Comparison of ENCODE assay signal across 8 cellular contexts in genomic region chr11:33996498-33997454, GRCh38. TPM values are rescaled to one million over a fixed set of nuclear protein-coding genes. Genes with fewer than 3 reads are reported as not detected.
DNase-seq lines count a peak whose midpoint lies in the region; ATAC-seq and TF ChIP-seq lines count a peak whose summit lies in the region.

No MANE protein-coding gene starts in this region.

- peaks cover 16% of the 10 kb centered on the region for H3K4me1 Mint-ChIP-seq in HFFc6 (ENCODE audit: low read depth)

- peak overlapping the region; percentile 66 for H3K4me3 Mint-ChIP-seq in HFFc6

- H3K27ac Mint-ChIP-seq in HFFc6 = no peak overlapping the region

- no peaks in the 10 kb centered on the region for H3K9me2 ChIP-seq in SU-DHL-6 (replicated peaks; ENCODE audit: insufficient read depth, low read length)

- intact Hi-C loops in heart right ventricle (cut with DNase I) = loop anchor here (1.0 to 10.0 kb wide), 14 partner anchors 56 to 498 kb away; partner anchors contain the start of genes ABTB2 (in 4 of the 10), CAPRIN1 (in 3 of the 10) and NAT10 (in 2 of the 10)

- H3K9ac ChIP-seq in SU-DHL-6 (ENCODE audit: low read length) = no peak overlapping the region
- H3K9ac ChIP-seq in rectal smooth muscle tissue (ENCODE audit: low read length) = no peak overlapping the region

- H3K36me3 ChIP-seq in SU-DHL-6 (ENCODE audit: low read length) = no peaks in the 10 kb centered on the region
- H3K36me3 ChIP-seq in heart right ventricle = no peaks in the 10 kb centered on the region
- H3K36me3 ChIP-seq in rectal smooth muscle tissue (ENCODE audit: control insufficient read depth, insufficient read depth, low read length) = no peaks in the 10 kb centered on the region

- H3K79me2 ChIP-seq in SU-DHL-6 (ENCODE audit: insufficient read depth, low read length) = no peaks in the 10 kb centered on the region

- DNase-seq in GM10266 (ENCODE audit: extremely low spot score) (peak; percentile 79), HFFc6 (peak; percentile 58), NCI-H1092 treated with DMSO at 0.1 percent for 48 hours (lab: John Stamatoyannopoulos, UW) (peak; percentile 77), heart right ventricle (peak; percentile 20 to 71), cortex of kidney (lab: John Stamatoyannopoulos, UW) (no peak)
- DNase-seq in activated naive CD8-positive, alpha-beta T cell treated with anti-CD3 and anti-CD28 coated beads, Interleukin-2, amount 50 U/mL, for 16 hours (ENCODE audit: low read depth, low spot score) = peak; percentile 61

- TF ChIP-seq CTCF in GM10266 (IDR thresholded peaks at IDR 0.05; ENCODE audit: control insufficient read depth, insufficient read depth, low read depth, missing control alignments) (peak; percentile 72), HFFc6 (IDR thresholded peaks at IDR 0.05) (peak; percentile 89), SU-DHL-6 (IDR thresholded peaks at IDR 0.05; ENCODE audit: insufficient read depth, low read length, poor library complexity, severe bottlenecking) (peak; percentile 32), heart right ventricle (IDR thresholded peaks at IDR 0.05) (peak; percentile 69 to 91 (median 83))

- H3K4me3 ChIP-seq in SU-DHL-6 (ENCODE audit: insufficient read depth, low read length, poor library complexity, severe bottlenecking) (no peak overlapping the region), heart right ventricle (no peak overlapping the region), rectal smooth muscle tissue (ENCODE audit: low read length) (peak overlapping the region; percentile 11)

- no peaks in the 10 kb centered on the region for H4K20me1 ChIP-seq in SU-DHL-6 (ENCODE audit: low read depth, low read length)

- H3K4me2 ChIP-seq in SU-DHL-6 (ENCODE audit: low read depth, low read length, poor library complexity, severe bottlenecking) = peak overlapping the region; percentile 27

- H3K9me3 Mint-ChIP-seq in HFFc6 = no peaks in the 10 kb centered on the region

- H3K36me3 Mint-ChIP-seq in HFFc6 (ENCODE audit: low read depth) = no peaks in the 10 kb centered on the region

- H3K27me3 ChIP-seq in SU-DHL-6 (ENCODE audit: low read length) (no peaks in the 10 kb centered on the region), heart right ventricle (peaks cover 0 to 25% (median 15%) of the 10 kb centered on the region in 7 donors), rectal smooth muscle tissue (ENCODE audit: control insufficient read depth, insufficient read depth, low read length) (no peaks in the 10 kb centered on the region)

- 20 to 24% methylated on average over 25 of the region's 25 CpGs for WGBS in heart right ventricle, 2 donors

- no peaks in the 10 kb centered on the region for H3F3A ChIP-seq in SU-DHL-6 (ENCODE audit: insufficient read depth)

- no peaks in the 10 kb centered on the region for H3K9me3 ChIP-seq in SU-DHL-6 (ENCODE audit: insufficient read depth, low read length)
- H3K9me3 ChIP-seq in heart right ventricle = no peaks in the 10 kb centered on the region

- ATAC-seq in heart right ventricle = peak; percentile 86 to 97 (median 94)

- H3K27ac ChIP-seq in SU-DHL-6 (ENCODE audit: low read depth, low read length) = no peak overlapping the region
- H3K27ac ChIP-seq in heart right ventricle = no peak overlapping the region
- H3K27ac ChIP-seq in rectal smooth muscle tissue (ENCODE audit: low read depth, low read length) = no peak overlapping the region

- H3K4me1 ChIP-seq in heart right ventricle (peaks cover 0 to 9% (median 3%) of the 10 kb centered on the region in 9 donors), rectal smooth muscle tissue (ENCODE audit: control insufficient read depth, insufficient read depth, low read length) (no peaks in the 10 kb centered on the region)

- H2AFZ ChIP-seq in SU-DHL-6 (ENCODE audit: low read depth, low read length, severe bottlenecking) = no peak overlapping the region

- peaks cover 22% of the 10 kb centered on the region; the same call in 1 of the 2 replicates for H3K27me3 Mint-ChIP-seq in HFFc6 (ENCODE audit: insufficient read depth)

RNA-seq across cellular contexts. Expression of gene CAPRIN1, which starts 54.8 kb away (rescaled TPM):
- 100 to 1,000 TPM; 275 to 313 (median 300) TPM for total RNA-seq in HFFc6 (2021; fragmentation: NEBNext Ultra II Directional; extraction: Animal tissue kit (Norgen Biotek cat#: 25700))
- total RNA-seq in heart right ventricle = 100 to 1,000 TPM; 103 to 142 (median 120) TPM
- polyA plus RNA-seq in heart right ventricle = 10 to 100 TPM; 37.9 to 39.9 TPM

Comparison
In these comparisons a context has a peak if more than half of its experiments do, and no peak if none do; other contexts are left out.
1. CTCF ChIP-seq: peak in every context shown above with its lines; median percentile 89 in HFFc6; 83 in heart right ventricle; 72 in GM10266; 32 in SU-DHL-6.